In genomic region chr6:33980176-33980805, GRCh38 we compare ENCODE assay signal across 2 cellular contexts.
TF ChIP-seq lines count a peak whose summit lies in the region.

No MANE protein-coding gene starts in this region.

TF ChIP-seq in SK-N-SH, 30 proteins besides CTCF, POLR2A, EP300 and RAD21 (continued from another document):
- TF ChIP-seq TAF1 (IDR thresholded peaks at IDR 0.05; ENCODE audit: borderline replicate concordance, low read depth, low read length) (no peak), TCF12 (IDR thresholded peaks at IDR 0.05) (no peak), POLR2AphosphoS5 (IDR thresholded peaks at IDR 0.05; ENCODE audit: low read depth, low read length) (no peak), SMC3 (IDR thresholded peaks at IDR 0.05; ENCODE audit: low read depth, low read length) (no peak), PBX3 (IDR thresholded peaks at IDR 0.05) (no peak), RFX5 (IDR thresholded peaks at IDR 0.05; ENCODE audit: low read length) (no peak), FOSL2 (IDR thresholded peaks at IDR 0.05; ENCODE audit: borderline replicate concordance, low read depth) (no peak), CHD2 (IDR thresholded peaks at IDR 0.05; ENCODE audit: low read length, partially characterized antibody) (no peak), MEF2A (IDR thresholded peaks at IDR 0.05; ENCODE audit: borderline replicate concordance, low read depth) (no peak), RCOR1 (IDR thresholded peaks at IDR 0.05; ENCODE audit: low read length) (no peak)
- TF ChIP-seq, protein P1, sequence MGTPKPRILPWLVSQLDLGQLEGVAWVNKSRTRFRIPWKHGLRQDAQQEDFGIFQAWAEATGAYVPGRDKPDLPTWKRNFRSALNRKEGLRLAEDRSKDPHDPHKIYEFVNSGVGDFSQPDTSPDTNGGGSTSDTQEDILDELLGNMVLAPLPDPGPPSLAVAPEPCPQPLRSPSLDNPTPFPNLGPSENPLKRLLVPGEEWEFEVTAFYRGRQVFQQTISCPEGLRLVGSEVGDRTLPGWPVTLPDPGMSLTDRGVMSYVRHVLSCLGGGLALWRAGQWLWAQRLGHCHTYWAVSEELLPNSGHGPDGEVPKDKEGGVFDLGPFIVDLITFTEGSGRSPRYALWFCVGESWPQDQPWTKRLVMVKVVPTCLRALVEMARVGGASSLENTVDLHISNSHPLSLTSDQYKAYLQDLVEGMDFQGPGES (IDR thresholded peaks at IDR 0.05; ENCODE audit: low read depth, low read length) = no peak
- TF ChIP-seq, protein P2, sequence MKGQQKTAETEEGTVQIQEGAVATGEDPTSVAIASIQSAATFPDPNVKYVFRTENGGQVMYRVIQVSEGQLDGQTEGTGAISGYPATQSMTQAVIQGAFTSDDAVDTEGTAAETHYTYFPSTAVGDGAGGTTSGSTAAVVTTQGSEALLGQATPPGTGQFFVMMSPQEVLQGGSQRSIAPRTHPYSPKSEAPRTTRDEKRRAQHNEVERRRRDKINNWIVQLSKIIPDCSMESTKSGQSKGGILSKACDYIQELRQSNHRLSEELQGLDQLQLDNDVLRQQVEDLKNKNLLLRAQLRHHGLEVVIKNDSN (IDR thresholded peaks at IDR 0.05; ENCODE audit: borderline replicate concordance, low read depth) = no peak

TF ChIP-seq in SK-N-SH treated with all-trans-retinoic acid at 6 μM for 48 hours, 23 proteins besides CTCF, POLR2A, EP300 and RAD21 (continued from another document):
- TF ChIP-seq TSHZ2 (CRISPR knock-in tag; IDR thresholded peaks at IDR 0.05) = no peak
- TF ChIP-seq, protein P3, sequence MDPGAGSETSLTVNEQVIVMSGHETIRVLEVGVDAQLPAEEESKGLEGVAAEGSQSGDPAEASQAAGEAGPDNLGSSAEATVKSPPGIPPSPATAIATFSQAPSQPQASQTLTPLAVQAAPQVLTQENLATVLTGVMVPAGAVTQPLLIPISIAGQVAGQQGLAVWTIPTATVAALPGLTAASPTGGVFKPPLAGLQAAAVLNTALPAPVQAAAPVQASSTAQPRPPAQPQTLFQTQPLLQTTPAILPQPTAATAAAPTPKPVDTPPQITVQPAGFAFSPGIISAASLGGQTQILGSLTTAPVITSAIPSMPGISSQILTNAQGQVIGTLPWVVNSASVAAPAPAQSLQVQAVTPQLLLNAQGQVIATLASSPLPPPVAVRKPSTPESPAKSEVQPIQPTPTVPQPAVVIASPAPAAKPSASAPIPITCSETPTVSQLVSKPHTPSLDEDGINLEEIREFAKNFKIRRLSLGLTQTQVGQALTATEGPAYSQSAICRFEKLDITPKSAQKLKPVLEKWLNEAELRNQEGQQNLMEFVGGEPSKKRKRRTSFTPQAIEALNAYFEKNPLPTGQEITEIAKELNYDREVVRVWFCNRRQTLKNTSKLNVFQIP (CRISPR knock-in tag; IDR thresholded peaks at IDR 0.05; ENCODE audit: borderline replicate concordance, low read depth) = no peak
- TF ChIP-seq ARNTL (CRISPR knock-in tag; IDR thresholded peaks at IDR 0.05; ENCODE audit: borderline replicate concordance, low read depth) = no peak
- no peak for TF ChIP-seq TCF4 (CRISPR knock-in tag; IDR thresholded peaks at IDR 0.05; ENCODE audit: borderline replicate concordance)
- no peak for TF ChIP-seq ZNF565 (CRISPR knock-in tag; conservative IDR thresholded peaks at IDR 0.05; ENCODE audit: low read depth)
- TF ChIP-seq, protein P4, sequence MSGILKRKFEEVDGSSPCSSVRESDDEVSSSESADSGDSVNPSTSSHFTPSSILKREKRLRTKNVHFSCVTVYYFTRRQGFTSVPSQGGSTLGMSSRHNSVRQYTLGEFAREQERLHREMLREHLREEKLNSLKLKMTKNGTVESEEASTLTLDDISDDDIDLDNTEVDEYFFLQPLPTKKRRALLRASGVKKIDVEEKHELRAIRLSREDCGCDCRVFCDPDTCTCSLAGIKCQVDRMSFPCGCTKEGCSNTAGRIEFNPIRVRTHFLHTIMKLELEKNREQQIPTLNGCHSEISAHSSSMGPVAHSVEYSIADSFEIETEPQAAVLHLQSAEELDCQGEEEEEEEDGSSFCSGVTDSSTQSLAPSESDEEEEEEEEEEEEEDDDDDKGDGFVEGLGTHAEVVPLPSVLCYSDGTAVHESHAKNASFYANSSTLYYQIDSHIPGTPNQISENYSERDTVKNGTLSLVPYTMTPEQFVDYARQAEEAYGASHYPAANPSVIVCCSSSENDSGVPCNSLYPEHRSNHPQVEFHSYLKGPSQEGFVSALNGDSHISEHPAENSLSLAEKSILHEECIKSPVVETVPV (CRISPR knock-in tag; IDR thresholded peaks at IDR 0.05) = no peak
- TF ChIP-seq TOX (CRISPR knock-in tag; IDR thresholded peaks at IDR 0.05; ENCODE audit: borderline replicate concordance) = no peak
- no peak for TF ChIP-seq GLIS3 (CRISPR knock-in tag; IDR thresholded peaks at IDR 0.05)
- no peak for TF ChIP-seq SNAI2 (CRISPR knock-in tag; IDR thresholded peaks at IDR 0.05)
